23 cellular contexts compared by ENCODE assay signal in the genomic region with DNA sequence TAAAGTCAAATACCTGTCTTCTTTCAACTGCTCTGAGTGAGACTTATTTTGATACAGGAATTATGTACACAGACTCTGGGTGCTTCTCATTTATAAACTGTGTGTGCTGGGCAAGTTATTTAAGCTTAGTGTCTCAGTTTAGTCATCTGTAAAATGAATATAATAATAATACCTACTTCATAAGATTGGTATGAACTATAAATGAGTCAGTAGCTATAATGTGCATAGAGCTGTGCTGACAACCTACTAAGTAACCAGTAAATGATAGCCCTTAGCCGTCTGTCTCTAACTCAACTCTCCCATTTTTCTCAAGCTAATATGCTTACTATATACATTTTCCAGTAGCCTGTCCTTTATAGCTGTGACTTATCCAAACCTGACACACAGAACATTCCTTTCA.
"Had no signal": no experiment of that assay in that cellular context is flagged by ENCODE, and none has a peak within 500 bp of the region (broad histone marks: within the 10 kb centered on the region; RNA-seq: fewer than 3 reads in every experiment).

No MANE protein-coding gene starts in this region.

- H3K4me3 ChIP-seq: dorsolateral prefrontal cortex, gastroesophageal sphincter, lung, prostate gland, right lobe of liver, testis had no signal

- ATAC-seq: esophagus mucosa; gastroesophageal sphincter; left colon; left ventricle myocardium superior; right lobe of liver; stimulated activated naive B cell treated with anti-CD40 and anti-IgM and Interleukin-4, amounts not matched to agents 10 μg/mL and 1 μg/mL and 100 μg/mL, for 72 hours; stimulated activated naive CD8-positive, alpha-beta T cell treated with anti-CD3 and anti-CD28 coated beads, Interleukin-15, amount 100 ng/mL, for 72 hours had no signal

- H3K79me2 ChIP-seq: parathyroid adenoma had no signal

- H3K4me1 ChIP-seq: gastroesophageal sphincter, parathyroid adenoma, prostate gland, right lobe of liver, testis had no signal

- H2AFZ ChIP-seq: parathyroid adenoma had no signal

- H3K9me3 ChIP-seq: gastroesophageal sphincter, prostate gland, right lobe of liver, testis had no signal

- H3K9ac ChIP-seq: parathyroid adenoma had no signal

- H3K27ac ChIP-seq: dorsolateral prefrontal cortex, gastroesophageal sphincter, parathyroid adenoma, prostate gland, right lobe of liver, testis had no signal

- H3K36me3 ChIP-seq: gastroesophageal sphincter, prostate gland, right lobe of liver had no signal

- DNase-seq: cortex of kidney; dorsolateral prefrontal cortex; effector CD8-positive, alpha-beta T cell; foreskin fibroblast; glutamatergic neuron; immature natural killer cell; left colon; left ventricle myocardium superior; mesenchymal stem cell; midbrain; occipital lobe; right lobe of liver; stimulated activated CD4-positive, alpha-beta T cell treated with anti-CD3 and anti-CD28 coated beads, Interleukin-2, amount 100 ng/mL, for 24 hours; stimulated activated CD4-positive, alpha-beta T cell treated with anti-CD3 and anti-CD28 coated beads, Interleukin-4, amount 100 ng/mL, for 4 hours; stimulated activated naive B cell treated with anti-CD40 and anti-IgM and Interleukin-4, amounts not matched to agents 10 μg/mL and 1 μg/mL and 100 μg/mL, for 72 hours; stimulated activated naive CD8-positive, alpha-beta T cell treated with anti-CD3 and anti-CD28 coated beads, Interleukin-15, amount 100 ng/mL, for 72 hours; testis; trophoblast cell had no signal

- H3K27me3 ChIP-seq: gastroesophageal sphincter, right lobe of liver, testis had no signal
